Comparison of ENCODE assay signal across 8 cellular contexts in genomic region chr12:30753761-30754382, GRCh38. TPM values are rescaled to one million over a fixed set of nuclear protein-coding genes. Genes with fewer than 3 reads are reported as not detected.
DNase-seq lines count a peak whose midpoint lies in the region; ATAC-seq, FAIRE-seq and TF ChIP-seq lines count a peak whose summit lies in the region.

No MANE protein-coding gene starts in this region.

- POLR2A ChIA-PET in K562 (lab: Yijun Ruan, JAX), result interaction anchor here (0.6 to 2.2 kb wide), 7 partner anchors 10 to 620 kb away, joined by 3 to 6 read pairs (median 3); partner anchors contain the start of gene IPO8

- TF ChIP-seq RAD21 in K562 (CRISPR knock-in tag; conservative IDR thresholded peaks at IDR 0.05 in 1 of 2, IDR thresholded peaks at IDR 0.05 in 1 of 2), result no peak

- CTCF ChIA-PET in K562 (lab: Yijun Ruan, JAX; ENCODE audit: low intra/inter-chr PET ratio), result no interaction called here

- H3K27ac ChIP-seq in K562 (ENCODE audit: extremely low read depth, low read depth, low read length) (peak overlapping the region; percentile 50), right lobe of liver (peak overlapping the region; percentile 23 to 65 (median 48)), tibial nerve (peak overlapping the region; percentile 66 to 95 (median 80))

- H2AFZ ChIP-seq in K562 (ENCODE audit: low read depth, low read length), result peak overlapping the region; percentile 85

- no peak for TF ChIP-seq POLR2A in K562 (conservative IDR thresholded peaks at IDR 0.05)
- no peak for TF ChIP-seq POLR2A in right lobe of liver (IDR thresholded peaks at IDR 0.05)
- TF ChIP-seq POLR2A in tibial nerve (IDR thresholded peaks at IDR 0.05), result no peak

- intact Hi-C loops in K562 (cut with micrococcal nuclease), result loop anchor here (2.0 kb wide), 3 partner anchors 43 to 59 kb away; partner anchors contain the start of gene IPO8
- intact Hi-C loops in right lobe of liver (cut with DNase I), result no loop called here

- H3K4me3 ChIP-seq in K562, result peak overlapping the region; percentile 64
- peak overlapping the region; percentile 67 to 92 (median 67) for H3K4me3 ChIP-seq in right lobe of liver
- H3K4me3 ChIP-seq in tibial nerve, result peak overlapping the region; percentile 77 to 81 (median 78)

- WGBS in K562 (ENCODE audit: insufficient coverage, low coverage, missing lambda C conversion rate), result 14% methylated on average over 18 of the region's 18 CpGs
- WGBS in right lobe of liver (ENCODE audit: insufficient coverage, low coverage, low lambda C conversion rate, missing lambda C conversion rate), result 13% methylated on average over 18 of the region's 18 CpGs
- WGBS in tibial nerve, 2 donors, result 9 to 11% methylated on average over 18 of the region's 18 CpGs

- H4K20me1 ChIP-seq in K562 (replicated peaks; ENCODE audit: control insufficient read depth, insufficient read depth, low read length), result no peaks in the 10 kb centered on the region

- no peaks in the 10 kb centered on the region for H3K9me3 ChIP-seq in K562 (replicated peaks; ENCODE audit: control insufficient read depth, insufficient read depth, low read depth, low read length)
- H3K9me3 ChIP-seq in right lobe of liver, result no peaks in the 10 kb centered on the region
- no peaks in the 10 kb centered on the region for H3K9me3 ChIP-seq in tibial nerve

- no peak for FAIRE-seq in K562 (lab: Jason Lieb, UNC)

- peak overlapping the region; percentile 92 for H3K4me2 ChIP-seq in K562 (ENCODE audit: insufficient read depth, low read length)

- BruUV-seq in K562 (replicated peaks; lab: Mats Ljungman, UMichigan), result TSS peak; percentile 64

- H3K27me3 ChIP-seq in K562 (ENCODE audit: control insufficient read depth in 2 of 2, insufficient read depth in 2 of 2, low read length in 2 of 2), result no peaks in the 10 kb centered on the region
- no peaks in the 10 kb centered on the region for H3K27me3 ChIP-seq in right lobe of liver
- no peaks in the 10 kb centered on the region for H3K27me3 ChIP-seq in tibial nerve

- in situ Hi-C loops in K562 (cut with MboI), result no loop called here

- H3K9me1 ChIP-seq in K562 (ENCODE audit: control insufficient read depth, insufficient read depth, low read length), result no peaks in the 10 kb centered on the region

- no peak for ATAC-seq in K562
- peak in 1 of 4 donors; percentile 0 for ATAC-seq in right lobe of liver
- no peak for ATAC-seq in GM21786 (IDR thresholded peaks at IDR 0.05; ENCODE audit: unreplicated experiment)
- ATAC-seq in HG03354 (IDR thresholded peaks at IDR 0.05; ENCODE audit: poor library complexity, severe bottlenecking, unreplicated experiment), result no peak

- TF ChIP-seq EP300 in K562 (IDR thresholded peaks at IDR 0.05; ENCODE audit: low read length) (no peak), tibial nerve (IDR thresholded peaks at IDR 0.05) (no peak)

- no peak for TF ChIP-seq CTCF in K562 (IDR thresholded peaks at IDR 0.05 in 2 of 3, conservative IDR thresholded peaks at IDR 0.05 in 1 of 3; ENCODE audit: insufficient read depth in 2 of 3, low read depth in 1 of 3, low read length in 3 of 3)
- no peak for TF ChIP-seq CTCF in right lobe of liver (IDR thresholded peaks at IDR 0.05)
- no peak for TF ChIP-seq CTCF in tibial nerve (IDR thresholded peaks at IDR 0.05)

- peak overlapping the region; percentile 57 to 91 for H3K9ac ChIP-seq in K562 (ENCODE audit: insufficient read depth in 1 of 2, low read depth in 2 of 2, low read length in 2 of 2)

- peak; percentile 15 for DNase-seq in NCI-H446 treated with DMSO at 0.1 percent for 48 hours (lab: John Stamatoyannopoulos, UW)
- no peak for DNase-seq in NCI-H446 (lab: John Stamatoyannopoulos, UW)
- DNase-seq in NCI-H1694 (lab: John Stamatoyannopoulos, UW), result peak; percentile 7
- DNase-seq in K562 (ENCODE audit: extremely low read depth in 1 of 4, low spot score in 3 of 4), result peak in 1 of 4 experiments; percentile 14
- DNase-seq in right lobe of liver, result no peak
- no peak for DNase-seq in tibial nerve (ENCODE audit: low spot score in 2 of 2)

- H3K79me2 ChIP-seq in K562 (ENCODE audit: control insufficient read depth, insufficient read depth, low read length), result peaks cover 12% of the 10 kb centered on the region; the same call in 1 of the 3 replicates

- H3K36me3 ChIP-seq in K562 (ENCODE audit: control insufficient read depth, insufficient read depth, low read length) (no peaks in the 10 kb centered on the region), right lobe of liver (no peaks in the 10 kb centered on the region), tibial nerve (peaks cover 0 to 6% (median 0%) of the 10 kb centered on the region in 3 donors)

- H3K4me1 ChIP-seq in K562 (replicated peaks in 1 of 2; ENCODE audit: control insufficient read depth in 2 of 2, insufficient read depth in 2 of 2, low read length in 2 of 2) (peaks cover 16 to 37% of the 10 kb centered on the region in 2 experiments; a peak in 3 of 5 replicates), right lobe of liver (no peaks in the 10 kb centered on the region), tibial nerve (peaks cover 0 to 33% (median 5%) of the 10 kb centered on the region in 4 donors)

TF ChIP-seq in K562, 482 proteins besides CTCF, POLR2A, EP300 and RAD21 (continues in another document):
- TF ChIP-seq RHOXF2B (CRISPR knock-in tag; conservative IDR thresholded peaks at IDR 0.05), result no peak
- no peak for TF ChIP-seq ZBTB1 (CRISPR knock-in tag; IDR thresholded peaks at IDR 0.05; ENCODE audit: borderline replicate concordance, low read depth)
- no peak for TF ChIP-seq SAP30 (IDR thresholded peaks at IDR 0.05; ENCODE audit: borderline replicate concordance, insufficient read depth, low read depth, low read length, poor library complexity, severe bottlenecking)
- TF ChIP-seq ARHGAP35 (IDR thresholded peaks at IDR 0.05; ENCODE audit: partially characterized antibody), result no peak
- TF ChIP-seq FOXJ2 (tag; IDR thresholded peaks at IDR 0.05), result no peak
- TF ChIP-seq NFE2L1 (tag; IDR thresholded peaks at IDR 0.05; ENCODE audit: borderline replicate concordance, low read depth), result no peak
- peak; percentile 43; the same call in 1 of the 2 replicates for TF ChIP-seq PKNOX1 (IDR thresholded peaks at IDR 0.05)

RNA-seq across cellular contexts. Expression of gene CAPRIN2, which starts 0.9 kb away (rescaled TPM):
- total RNA-seq in K562 (2011; cell fraction: chromatin; rRNA removed; ENCODE audit: low replicate concordance), result 22.1 and 98.5 TPM in 2 replicates
- total RNA-seq in K562 (2011; cell fraction: nucleolus; rRNA removed), result 8.2 and 17.9 TPM in 2 replicates
- 28.2 and 33.9 TPM in 2 replicates for total RNA-seq in K562 (2011; cell fraction: nucleoplasm; rRNA removed)
- total RNA-seq in K562 (2014; rRNA removed) (5.3 and 6.7 TPM in 2 replicates), K562 (2014; rRNA removed; fragmentation: Illumina TruSeq; extraction: Trizol) (8.9 and 10.0 TPM in 2 replicates), K562 (2015; rRNA removed; fragmentation: Illumina TruSeq; extraction: Trizol) (8.2 and 9.4 TPM in 2 replicates), K562 (2021) (7.4 and 8.3 TPM in 2 replicates), right lobe of liver (10 to 100 TPM in 2 of 6 experiments, 1 to 10 TPM in 4; 5.7 to 11.5 (median 8.5) TPM), tibial nerve (10 to 100 TPM; 20.8 to 71.7 (median 46.2) TPM)
- polyA plus RNA-seq in K562 (2011; rRNA removed) (12.3 and 14.5 TPM in 2 replicates), K562 (2014; fragmentation: Illumina TruSeq; extraction: Trizol) (11.1 and 12.3 TPM in 2 replicates), K562 (2014; fragmentation: Nextera tagmentation; extraction: Ambion mirVana) (1 to 10 TPM; 2.3 to 3.4 TPM), K562 (2014; rRNA removed) (8.8 and 9.4 TPM in 2 replicates)
- 3.6 and 6.2 TPM in 2 replicates for polyA plus RNA-seq in K562 (2011; cell fraction: cytosol; rRNA removed)
- 38.3 and 43.2 TPM in 2 replicates for polyA plus RNA-seq in K562 (2011; cell fraction: nucleus; rRNA removed)
- 5.6 and 10.0 TPM in 2 replicates for polyA plus RNA-seq in K562 (2012)
- polyA minus RNA-seq in K562 (2011; rRNA and poly(A)+ RNA removed), result 10.8 and 12.1 TPM in 2 replicates
- 2.9 and 6.1 TPM in 2 replicates for polyA minus RNA-seq in K562 (2011; cell fraction: cytosol; rRNA and poly(A)+ RNA removed)
- polyA minus RNA-seq in K562 (2011; cell fraction: nucleus; rRNA and poly(A)+ RNA removed), result 8.9 and 16.7 TPM in 2 replicates

RNA-seq across cellular contexts. Expression of gene IPO8, which starts 58.2 kb away (rescaled TPM):
- total RNA-seq in K562 (2011; cell fraction: chromatin; rRNA removed; ENCODE audit: low replicate concordance), result 26.7 and 70.1 TPM in 2 replicates
- 13.5 and 17.1 TPM in 2 replicates for total RNA-seq in K562 (2011; cell fraction: nucleolus; rRNA removed)
- 21.3 and 37.5 TPM in 2 replicates for total RNA-seq in K562 (2011; cell fraction: nucleoplasm; rRNA removed)
- total RNA-seq in K562 (2014; rRNA removed) (14.9 and 16.5 TPM in 2 replicates), K562 (2014; rRNA removed; fragmentation: Illumina TruSeq; extraction: Trizol) (27.7 and 29.9 TPM in 2 replicates), K562 (2015; rRNA removed; fragmentation: Illumina TruSeq; extraction: Trizol) (24.1 and 24.7 TPM in 2 replicates), K562 (2021) (37.4 and 39.6 TPM in 2 replicates), right lobe of liver (10 to 100 TPM; 19.6 to 34.7 (median 25.5) TPM), tibial nerve (10 to 100 TPM; 34.7 to 52.0 (median 42.9) TPM)
- polyA plus RNA-seq in K562 (2011; rRNA removed) (15.5 and 22.9 TPM in 2 replicates), K562 (2014; fragmentation: Illumina TruSeq; extraction: Trizol) (26.4 and 29.1 TPM in 2 replicates), K562 (2014; fragmentation: Nextera tagmentation; extraction: Ambion mirVana) (10 to 100 TPM in 1 of 2 experiments, 1 to 10 TPM in 1; 6.5 to 10.9 TPM), K562 (2014; rRNA removed) (16.2 and 26.9 TPM in 2 replicates)
- polyA plus RNA-seq in K562 (2011; cell fraction: cytosol; rRNA removed), result 6.8 and 9.9 TPM in 2 replicates
- 13.9 and 14.7 TPM in 2 replicates for polyA plus RNA-seq in K562 (2011; cell fraction: nucleus; rRNA removed)
- 19.1 and 23.0 TPM in 2 replicates for polyA plus RNA-seq in K562 (2012)
- 48.5 and 55.2 TPM in 2 replicates for polyA minus RNA-seq in K562 (2011; rRNA and poly(A)+ RNA removed)
- 19.3 and 27.5 TPM in 2 replicates for polyA minus RNA-seq in K562 (2011; cell fraction: cytosol; rRNA and poly(A)+ RNA removed)
- polyA minus RNA-seq in K562 (2011; cell fraction: nucleus; rRNA and poly(A)+ RNA removed), result 20.3 and 29.1 TPM in 2 replicates

Comparison
In these comparisons a context has a peak if more than half of its experiments do, and no peak if none do; other contexts are left out.
1. DNase-seq: peak in NCI-H446 treated with DMSO at 0.1 percent for 48 hours (single experiment) and NCI-H1694 (single experiment); none in NCI-H446 (0 of 2), right lobe of liver (0 of 3) and tibial nerve (0 of 2).
2. Peak in every context shown above with its lines, with median percentiles within 50 percentile points of each other: H3K27ac ChIP-seq and H3K4me3 ChIP-seq.